ENCODE assay signal across 1 cellular context in genomic region chr22:29254283-29254653, GRCh38.
TF ChIP-seq lines count a peak whose summit lies in the region.

No MANE protein-coding gene starts in this region.

TF ChIP-seq in SK-N-SH, 30 proteins besides CTCF, POLR2A, EP300 and RAD21 (continued from another document):
- no peak for TF ChIP-seq ZBTB33 (IDR thresholded peaks at IDR 0.05; ENCODE audit: borderline replicate concordance, low read depth)
- TF ChIP-seq GATA2 (CRISPR knock-in tag; IDR thresholded peaks at IDR 0.05) = no peak
- no peak for TF ChIP-seq RCOR1 (IDR thresholded peaks at IDR 0.05; ENCODE audit: low read length)
- no peak for TF ChIP-seq MXI1 (IDR thresholded peaks at IDR 0.05; ENCODE audit: low read depth, low read length)
- TF ChIP-seq TCF12 (IDR thresholded peaks at IDR 0.05) = no peak
- no peak for TF ChIP-seq IRF3 (IDR thresholded peaks at IDR 0.05; ENCODE audit: low read depth, low read length)
- TF ChIP-seq USF1 (IDR thresholded peaks at IDR 0.05; ENCODE audit: borderline replicate concordance, low read depth) = no peak
- no peak for TF ChIP-seq JUND (IDR thresholded peaks at IDR 0.05)
- no peak for TF ChIP-seq GABPA (IDR thresholded peaks at IDR 0.05; ENCODE audit: low read depth)
- TF ChIP-seq SMC3 (IDR thresholded peaks at IDR 0.05; ENCODE audit: low read depth, low read length) = no peak
- no peak for TF ChIP-seq YY1 (IDR thresholded peaks at IDR 0.05; ENCODE audit: low read depth)
- no peak for TF ChIP-seq POLR2AphosphoS5 (IDR thresholded peaks at IDR 0.05; ENCODE audit: low read depth, low read length)
- TF ChIP-seq REST (IDR thresholded peaks at IDR 0.05; ENCODE audit: low read depth, low read length) = no peak
